17 cellular contexts compared by ENCODE assay signal in genomic region chr1:8866173-8866791, GRCh38. TPM values are rescaled to one million over a fixed set of nuclear protein-coding genes. Genes with fewer than 3 reads are reported as not detected.
A peak's percentile ranks its signal among the peaks of the same experiment; 100 is the strongest.
DNase-seq lines count a peak whose midpoint lies in the region; ATAC-seq and TF ChIP-seq lines count a peak whose summit lies in the region.
"Had no signal": no experiment of that assay in that cellular context is flagged by ENCODE, and none has a peak within 500 bp of the region (broad histone marks: within the 10 kb centered on the region; RNA-seq: fewer than 3 reads in every experiment).

No MANE protein-coding gene starts in this region.

- no peak for TF ChIP-seq POLR2A in gastrocnemius medialis (IDR thresholded peaks at IDR 0.05)

- in situ Hi-C loops in gastrocnemius medialis (cut with MboI; ENCODE audit: low sequenced_read_pairs in 4 of 4): loop anchor here in 1 of 4 donors (25.0 kb wide), 1 partner anchor 121 kb away; no protein-coding TSS in a partner anchor

- H3K27me3 ChIP-seq in HUES48 (ENCODE audit: control insufficient read depth, insufficient read depth, low read length): no peaks in the 10 kb centered on the region
- no peaks in the 10 kb centered on the region for H3K27me3 ChIP-seq in gastrocnemius medialis
- H3K27me3 ChIP-seq: gastroesophageal sphincter, sigmoid colon, transverse colon had no signal

- H3K36me3 Mint-ChIP-seq in activated naive CD4-positive, alpha-beta T cell treated with anti-CD3 and anti-CD28 coated beads, Interleukin-2, amount 10 ng/mL, durations not matched to agents 7 days and 5 days: peaks cover 87% of the 10 kb centered on the region
- H3K36me3 Mint-ChIP-seq in activated naive CD8-positive, alpha-beta T cell treated with anti-CD3 and anti-CD28 coated beads for 36 hours: peaks cover 78% of the 10 kb centered on the region

- H3K4me1 Mint-ChIP-seq in activated naive CD4-positive, alpha-beta T cell treated with anti-CD3 and anti-CD28 coated beads, Interleukin-2, amount 10 ng/mL, durations not matched to agents 7 days and 5 days: peaks cover 71% of the 10 kb centered on the region
- H3K4me1 Mint-ChIP-seq in activated naive CD8-positive, alpha-beta T cell treated with anti-CD3 and anti-CD28 coated beads for 36 hours: peaks cover 47% of the 10 kb centered on the region

- no peak for DNase-seq in activated naive CD4-positive, alpha-beta T cell treated with anti-CD3 and anti-CD28 coated beads, Interleukin-2, amount 10 ng/mL, durations not matched to agents 7 days and 5 days
- no peak for DNase-seq in activated naive CD4-positive, alpha-beta T cell (lab: John Stamatoyannopoulos, UW)
- DNase-seq in activated naive CD8-positive, alpha-beta T cell treated with anti-CD3 and anti-CD28 coated beads for 36 hours: no peak
- DNase-seq in gastrocnemius medialis (no peak), NCI-H1092 treated with DMSO at 0.1 percent for 48 hours (lab: John Stamatoyannopoulos, UW) (no peak), T1000 (lab: John Stamatoyannopoulos, UW) (no peak)
- no peak for DNase-seq in activated CD4-positive, CD25-positive, alpha-beta regulatory T cell (lab: John Stamatoyannopoulos, UW)
- DNase-seq: DMS79; H9; immature natural killer cell; NCI-H2107; NCI-H774; sigmoid colon; stimulated activated CD4-positive, alpha-beta T cell treated with anti-CD3 and anti-CD28 coated beads, Interleukin-4, amount 100 ng/mL, for 1 hour; transverse colon had no signal

- CTCF ChIA-PET in activated naive CD4-positive, alpha-beta T cell treated with anti-CD3 and anti-CD28 coated beads, Interleukin-2, amount 10 ng/mL, durations not matched to agents 7 days and 5 days (lab: Charles Lee): interaction anchor here (1.1 to 1.6 kb wide), 3 partner anchors 7 to 139 kb away, joined by 3 to 6 read pairs (median 3); no protein-coding TSS in a partner anchor

- H3K9me3 ChIP-seq in HUES48 (ENCODE audit: control insufficient read depth, insufficient read depth, low read length): no peaks in the 10 kb centered on the region
- H3K9me3 ChIP-seq in gastrocnemius medialis: no peaks in the 10 kb centered on the region
- H3K9me3 ChIP-seq: gastroesophageal sphincter, sigmoid colon, transverse colon had no signal

- H3K4me3 ChIP-seq in HUES48 (ENCODE audit: low read depth, low read length) (no peak overlapping the region), gastrocnemius medialis (no peak overlapping the region)
- H3K4me3 ChIP-seq: gastroesophageal sphincter, sigmoid colon, transverse colon had no signal

- peak in 1 of 5 experiments; percentile 8 for TF ChIP-seq CTCF in gastrocnemius medialis (IDR thresholded peaks at IDR 0.05 in 4 of 5, conservative IDR thresholded peaks at IDR 0.05 in 1 of 5)

- H3K9ac ChIP-seq in HUES48 (ENCODE audit: low read depth, low read length): no peak overlapping the region

- peaks cover 100% of the 10 kb centered on the region for H3K36me3 ChIP-seq in HUES48 (ENCODE audit: control insufficient read depth, insufficient read depth, low read length)
- peaks cover 3 to 100% of the 10 kb centered on the region in 2 donors for H3K36me3 ChIP-seq in gastrocnemius medialis

- intact Hi-C loops in gastrocnemius medialis (cut with DNase I; ENCODE audit: low total_unique reads): no loop called here

- H3K4me1 ChIP-seq in HUES48 (ENCODE audit: control insufficient read depth, insufficient read depth, low read length) (peaks cover 11% of the 10 kb centered on the region), gastrocnemius medialis (peaks cover 15 to 28% of the 10 kb centered on the region in 2 donors)
- H3K4me1 ChIP-seq: sigmoid colon had no signal

- no peak for ATAC-seq in gastrocnemius medialis
- ATAC-seq: gastroesophageal sphincter had no signal

- H3K27ac ChIP-seq in HUES48 (ENCODE audit: low read depth, low read length) (peak overlapping the region; percentile 26), gastrocnemius medialis (peak overlapping the region; percentile 45 to 72 (median 48))
- H3K27ac ChIP-seq: gastroesophageal sphincter, sigmoid colon, transverse colon had no signal

- H3K27me3 Mint-ChIP-seq in activated naive CD4-positive, alpha-beta T cell treated with anti-CD3 and anti-CD28 coated beads, Interleukin-2, amount 10 ng/mL, durations not matched to agents 7 days and 5 days: no peaks in the 10 kb centered on the region
- H3K27me3 Mint-ChIP-seq in activated naive CD8-positive, alpha-beta T cell treated with anti-CD3 and anti-CD28 coated beads for 36 hours: peaks cover 4% of the 10 kb centered on the region

- no peak overlapping the region for H3K4me3 Mint-ChIP-seq in activated naive CD4-positive, alpha-beta T cell treated with anti-CD3 and anti-CD28 coated beads, Interleukin-2, amount 10 ng/mL, durations not matched to agents 7 days and 5 days
- no peak overlapping the region for H3K4me3 Mint-ChIP-seq in activated naive CD8-positive, alpha-beta T cell treated with anti-CD3 and anti-CD28 coated beads for 36 hours
- H3K4me3 Mint-ChIP-seq: H9, immature natural killer cell had no signal

- H3K27ac Mint-ChIP-seq in activated naive CD4-positive, alpha-beta T cell treated with anti-CD3 and anti-CD28 coated beads, Interleukin-2, amount 10 ng/mL, durations not matched to agents 7 days and 5 days: peak overlapping the region; percentile 71
- peak overlapping the region; percentile 72 for H3K27ac Mint-ChIP-seq in activated naive CD8-positive, alpha-beta T cell treated with anti-CD3 and anti-CD28 coated beads for 36 hours

- no peaks in the 10 kb centered on the region for H3K9me3 Mint-ChIP-seq in activated naive CD4-positive, alpha-beta T cell treated with anti-CD3 and anti-CD28 coated beads, Interleukin-2, amount 10 ng/mL, durations not matched to agents 7 days and 5 days
- H3K9me3 Mint-ChIP-seq in activated naive CD8-positive, alpha-beta T cell treated with anti-CD3 and anti-CD28 coated beads for 36 hours: no peaks in the 10 kb centered on the region
- H3K9me3 Mint-ChIP-seq: H9, immature natural killer cell had no signal

RNA-seq across cellular contexts. Expression of gene ENO1, which starts 12.2 kb away (rescaled TPM):
- 1,000 to 10,000 TPM; 3,744 to 3,761 TPM for total RNA-seq in activated naive CD8-positive, alpha-beta T cell treated with anti-CD3 and anti-CD28 coated beads for 36 hours
- total RNA-seq in gastrocnemius medialis: 100 to 1,000 TPM; 112 to 354 (median 209) TPM

RNA-seq across cellular contexts. Expression of gene RERE, which starts 48.8 kb away (rescaled TPM):
- 10 to 100 TPM; 36.8 to 39.6 TPM for total RNA-seq in activated naive CD8-positive, alpha-beta T cell treated with anti-CD3 and anti-CD28 coated beads for 36 hours
- total RNA-seq in gastrocnemius medialis: 100 to 1,000 TPM in 3 of 4 donors, 10 to 100 TPM in 1; 60.8 to 106 (median 102) TPM

Comparison
In these comparisons a context has a peak if more than half of its experiments do, and no peak if none do; other contexts are left out.
1. RNA of gene ENO1, which starts 12.2 kb away (total RNA-seq): 3,744 to 3,761 TPM in activated naive CD8-positive, alpha-beta T cell treated with anti-CD3 and anti-CD28 coated beads for 36 hours; 112 to 354 TPM in gastrocnemius medialis; every median in the first group is over 10 times any median in the second.